Comparison of ENCODE assay signal across 14 cellular contexts in genomic region chr5:137630216-137630971, GRCh38.
DNase-seq lines count a peak whose midpoint lies in the region; ATAC-seq, FAIRE-seq and TF ChIP-seq lines count a peak whose summit lies in the region.
"Had no signal": no experiment of that assay in that cellular context is flagged by ENCODE, and none has a peak within 500 bp of the region (broad histone marks: within the 10 kb centered on the region; RNA-seq: fewer than 3 reads in every experiment).

No MANE protein-coding gene starts in this region.

- no peaks in the 10 kb centered on the region for H3K27me3 Mint-ChIP-seq in neural progenitor cell (ENCODE audit: insufficient read depth, low read depth)
- H3K27me3 Mint-ChIP-seq: naive B cell had no signal

- CTCF ChIA-PET in A549 (lab: Yijun Ruan, JAX), result interaction anchor here (0.5 to 5.5 kb wide), 35 partner anchors 10 to 519 kb away, joined by 3 to 135 read pairs (median 6); no protein-coding TSS in a partner anchor
- CTCF ChIA-PET in K562 (lab: Yijun Ruan, JAX; ENCODE audit: low intra/inter-chr PET ratio), result interaction anchor here (1.0 to 3.4 kb wide), 5 partner anchors 30 to 653 kb away, joined by 3 to 22 read pairs (median 5); no protein-coding TSS in a partner anchor

- H3K9ac ChIP-seq in K562 (ENCODE audit: insufficient read depth in 1 of 2, low read depth in 2 of 2, low read length in 2 of 2) (no peak overlapping the region), neural progenitor cell (no peak overlapping the region)
- H3K9ac ChIP-seq: BLaER1 had no signal

- 54% methylated on average over 8 of the region's 10 CpGs for WGBS in A549 (ENCODE audit: missing lambda C conversion rate)
- 0% methylated on average over 9 of the region's 10 CpGs for WGBS in K562 (ENCODE audit: insufficient coverage, low coverage, missing lambda C conversion rate)
- WGBS in heart right ventricle, 2 donors, result 66 to 67% methylated on average over 10 of the region's 10 CpGs
- 74 to 87% methylated on average over 9 to 10 of the region's 10 CpGs for WGBS in body of pancreas, 2 donors

- H4K20me1 ChIP-seq in K562 (replicated peaks; ENCODE audit: control insufficient read depth, insufficient read depth, low read length) (no peaks in the 10 kb centered on the region; the same call in 1 of the 2 replicates), neural progenitor cell (ENCODE audit: low read depth) (peaks cover 8% of the 10 kb centered on the region)
- H4K20me1 ChIP-seq: BLaER1 had no signal

- H3K9me3 ChIP-seq in A549 (no peaks in the 10 kb centered on the region), K562 (replicated peaks; ENCODE audit: control insufficient read depth, insufficient read depth, low read depth, low read length) (no peaks in the 10 kb centered on the region), heart right ventricle (peaks cover 0 to 6% (median 0%) of the 10 kb centered on the region in 11 donors), neural progenitor cell (ENCODE audit: low read depth) (no peaks in the 10 kb centered on the region), body of pancreas (no peaks in the 10 kb centered on the region)
- H3K9me3 ChIP-seq: BLaER1 had no signal

- intact Hi-C loops in K562 (cut with micrococcal nuclease) (no loop called here), heart right ventricle (cut with DNase I) (loop anchor here in 7 of 10 donors (2.0 to 5.0 kb wide), 3 partner anchors 106 to 112 kb away; partner anchors contain the start of gene KLHL3 (in 1 of the 7)), body of pancreas (cut with DNase I) (no loop called here)

- no peak overlapping the region for H3K4me3 Mint-ChIP-seq in neural progenitor cell
- H3K4me3 Mint-ChIP-seq: naive B cell had no signal

- peaks cover 8% of the 10 kb centered on the region for H3F3A ChIP-seq in neural progenitor cell (ENCODE audit: low read depth)

- H3K4me1 Mint-ChIP-seq in neural progenitor cell, result peaks cover 15% of the 10 kb centered on the region
- H3K4me1 Mint-ChIP-seq: naive B cell had no signal

- no peak for TF ChIP-seq POLR2A in A549 (IDR thresholded peaks at IDR 0.05; ENCODE audit: low read length)
- TF ChIP-seq POLR2A in K562 (conservative IDR thresholded peaks at IDR 0.05), result no peak
- TF ChIP-seq POLR2A in body of pancreas (IDR thresholded peaks at IDR 0.05), result no peak

- POLR2A ChIA-PET in A549 (lab: Yijun Ruan, JAX) (no interaction called here), K562 (lab: Yijun Ruan, JAX) (interaction anchor here (1.4 to 1.7 kb wide), 2 partner anchors 10 to 502 kb away, joined by 5 to 7 read pairs; no protein-coding TSS in a partner anchor)

- no peak overlapping the region for H3K27ac Mint-ChIP-seq in neural progenitor cell
- H3K27ac Mint-ChIP-seq: activated T-helper 2 cell treated with anti-CD3 and anti-CD28 coated beads, Interferon-gamma antibody, Interleukin-2, Interleukin-4, amounts not matched to agents 10 μg/mL and 5 μg/mL and 100 μg/mL, durations not matched to agents 14 hours and 24 hours and 36 hours; naive B cell had no signal

- FAIRE-seq in A549 (lab: Jason Lieb, UNC) (no peak), K562 (lab: Jason Lieb, UNC) (no peak)
- FAIRE-seq: small intestine had no signal

- H2AFZ ChIP-seq in K562 (ENCODE audit: low read depth, low read length) (no peak overlapping the region), neural progenitor cell (replicated peaks) (no peak overlapping the region)

- H3K36me3 ChIP-seq in K562 (ENCODE audit: control insufficient read depth, insufficient read depth, low read length) (no peaks in the 10 kb centered on the region), heart right ventricle (peaks cover 0 to 23% (median 0%) of the 10 kb centered on the region in 9 donors), neural progenitor cell (no peaks in the 10 kb centered on the region), body of pancreas (replicated peaks in 1 of 2; ENCODE audit: insufficient read depth in 1 of 2, low read depth in 2 of 2) (no peaks in the 10 kb centered on the region)
- H3K36me3 ChIP-seq: BLaER1 had no signal

- TF ChIP-seq RAD21 in A549 (conservative IDR thresholded peaks at IDR 0.05 in 1 of 2, IDR thresholded peaks at IDR 0.05 in 1 of 2) (no peak), K562 (CRISPR knock-in tag; conservative IDR thresholded peaks at IDR 0.05 in 1 of 2, IDR thresholded peaks at IDR 0.05 in 1 of 2) (no peak)

- H3K9me1 ChIP-seq in K562 (ENCODE audit: control insufficient read depth, insufficient read depth, low read length), result no peaks in the 10 kb centered on the region

- DNase-seq in A549 (ENCODE audit: low read depth in 1 of 2, low spot score in 1 of 2) (no peak), K562 (ENCODE audit: extremely low read depth in 1 of 4, low spot score in 3 of 4) (no peak), heart right ventricle (no peak), neural progenitor cell (ENCODE audit: low spot score) (peak; percentile 27), HUDEP-2 (lab: John Stamatoyannopoulos, UW; ENCODE audit: unreplicated experiment in 76 of 76) (no peak), body of pancreas (no peak), omental fat pad (ENCODE audit: low spot score) (no peak)
- DNase-seq: stimulated activated CD4-positive, alpha-beta T cell treated with anti-CD3 and anti-CD28 coated beads, Interleukin-4, amount 100 ng/mL, for 1 hour had no signal

- no peak overlapping the region for H3K27ac ChIP-seq in A549
- no peak overlapping the region for H3K27ac ChIP-seq in K562 (ENCODE audit: extremely low read depth, low read depth, low read length)
- H3K27ac ChIP-seq in heart right ventricle, result peak overlapping the region in 9 of 10 donors; percentile 45 to 73 (median 60)
- H3K27ac ChIP-seq in neural progenitor cell, result peak overlapping the region; percentile 62
- H3K27ac ChIP-seq in body of pancreas, result no peak overlapping the region
- H3K27ac ChIP-seq: BLaER1, SK-N-MC had no signal

- no peak overlapping the region for H3K4me3 ChIP-seq in A549
- H3K4me3 ChIP-seq in K562, result no peak overlapping the region
- no peak overlapping the region for H3K4me3 ChIP-seq in heart right ventricle
- H3K4me3 ChIP-seq in neural progenitor cell, result no peak overlapping the region
- H3K4me3 ChIP-seq in body of pancreas, result no peak overlapping the region
- H3K4me3 ChIP-seq: BLaER1, SK-N-MC had no signal

- H3K27me3 ChIP-seq in K562 (ENCODE audit: control insufficient read depth in 2 of 2, insufficient read depth in 2 of 2, low read length in 2 of 2), result peaks cover 2 to 22% of the 10 kb centered on the region in 2 experiments; a peak in 4 of 5 replicates
- H3K27me3 ChIP-seq in heart right ventricle, result no peaks in the 10 kb centered on the region
- H3K27me3 ChIP-seq in neural progenitor cell, result no peaks in the 10 kb centered on the region
- H3K27me3 ChIP-seq in body of pancreas, result no peaks in the 10 kb centered on the region
- H3K27me3 ChIP-seq: BLaER1 had no signal

- TF ChIP-seq EP300 in A549 (IDR thresholded peaks at IDR 0.05) (no peak), K562 (IDR thresholded peaks at IDR 0.05; ENCODE audit: low read length) (no peak)

- peaks cover 10% of the 10 kb centered on the region for H3K36me3 Mint-ChIP-seq in neural progenitor cell

- H3K9me3 Mint-ChIP-seq in neural progenitor cell, result peaks cover 8% of the 10 kb centered on the region
- H3K9me3 Mint-ChIP-seq: activated T-helper 2 cell treated with anti-CD3 and anti-CD28 coated beads, Interferon-gamma antibody, Interleukin-2, Interleukin-4, amounts not matched to agents 10 μg/mL and 5 μg/mL and 100 μg/mL, durations not matched to agents 14 hours and 24 hours and 36 hours; naive B cell had no signal

- BruUV-seq in K562 (replicated peaks; lab: Mats Ljungman, UMichigan), result no TSS peak

- no peak for TF ChIP-seq CTCF in A549 (IDR thresholded peaks at IDR 0.05)
- no peak for TF ChIP-seq CTCF in K562 (IDR thresholded peaks at IDR 0.05 in 2 of 3, conservative IDR thresholded peaks at IDR 0.05 in 1 of 3; ENCODE audit: insufficient read depth in 2 of 3, low read depth in 1 of 3, low read length in 3 of 3)
- no peak for TF ChIP-seq CTCF in heart right ventricle (IDR thresholded peaks at IDR 0.05)
- TF ChIP-seq CTCF in neural progenitor cell (IDR thresholded peaks at IDR 0.05), result no peak
- no peak for TF ChIP-seq CTCF in body of pancreas (IDR thresholded peaks at IDR 0.05)
- TF ChIP-seq CTCF in omental fat pad (IDR thresholded peaks at IDR 0.05), result no peak

- H3K4me2 ChIP-seq in A549, result no peak overlapping the region
- no peak overlapping the region for H3K4me2 ChIP-seq in K562 (ENCODE audit: insufficient read depth, low read length)
- H3K4me2 ChIP-seq in neural progenitor cell, result no peak overlapping the region
- H3K4me2 ChIP-seq: BLaER1 had no signal

- in situ Hi-C loops in K562 (cut with MboI), result no loop called here

- ATAC-seq in A549 (peak; percentile 31 to 46; a peak in 4 of 6 replicates), K562 (0 out of 3 replicates have a peak, but pooled peaks have one; percentile 27), heart right ventricle (peak; percentile 17 to 65 (median 48)), GM21515 (IDR thresholded peaks at IDR 0.05; ENCODE audit: unreplicated experiment) (no peak), body of pancreas (no peak), omental fat pad (ENCODE audit: low FRiP score) (no peak)

- H3K4me1 ChIP-seq in A549 (no peaks in the 10 kb centered on the region), K562 (replicated peaks in 1 of 2; ENCODE audit: control insufficient read depth in 2 of 2, insufficient read depth in 2 of 2, low read length in 2 of 2) (no peaks in the 10 kb centered on the region), heart right ventricle (peaks cover 4 to 28% (median 25%) of the 10 kb centered on the region in 9 donors), neural progenitor cell (peaks cover 20% of the 10 kb centered on the region), body of pancreas (peaks cover 16% of the 10 kb centered on the region)
- H3K4me1 ChIP-seq: BLaER1 had no signal

- H3K79me2 ChIP-seq in K562 (ENCODE audit: control insufficient read depth, insufficient read depth, low read length) (no peaks in the 10 kb centered on the region), neural progenitor cell (ENCODE audit: low read depth) (no peaks in the 10 kb centered on the region)

TF ChIP-seq in A549, 52 proteins besides CTCF, POLR2A, EP300 and RAD21 (continues in another document):
- TF ChIP-seq ESRRA (IDR thresholded peaks at IDR 0.05; ENCODE audit: borderline replicate concordance, low read length) (no peak), RARB (CRISPR knock-in tag; IDR thresholded peaks at IDR 0.05) (no peak), SREBF2 (IDR thresholded peaks at IDR 0.05) (no peak), PHF8 (IDR thresholded peaks at IDR 0.05; ENCODE audit: borderline replicate concordance, low read depth) (no peak), NPAS2 (CRISPR knock-in tag; IDR thresholded peaks at IDR 0.05; ENCODE audit: borderline replicate concordance) (no peak), FOSB (CRISPR knock-in tag; IDR thresholded peaks at IDR 0.05) (no peak)

TF ChIP-seq in K562, 482 proteins besides CTCF, POLR2A, EP300 and RAD21 (continues in another document):
- TF ChIP-seq ZNF324 (CRISPR knock-in tag; IDR thresholded peaks at IDR 0.05), result no peak
- TF ChIP-seq EZH2 (IDR thresholded peaks at IDR 0.05; ENCODE audit: borderline replicate concordance, low read depth, low read length), result no peak

Comparison
In these comparisons a context has a peak if more than half of its experiments do, and no peak if none do; other contexts are left out.
1. ATAC-seq: peak in A549 (2 of 2), K562 (single experiment) and heart right ventricle (8 of 8); none in GM21515 (single experiment), body of pancreas (single experiment) and omental fat pad (single experiment).
2. H3K27ac ChIP-seq: peak in heart right ventricle (9 of 10) and neural progenitor cell (single experiment); none in A549 (0 of 2), K562 (single experiment) and body of pancreas (0 of 4).
3. intact Hi-C loops: an anchor here in heart right ventricle (2.0 to 5.0 kb wide); none called in K562 and body of pancreas.